ENCODE assay signal across 26 cellular contexts in genomic region chr16:67388191-67388590, GRCh38. TPM values are rescaled to one million over a fixed set of nuclear protein-coding genes. Genes with fewer than 3 reads are reported as not detected.
DNase-seq lines count a peak whose midpoint lies in the region; ATAC-seq and TF ChIP-seq lines count a peak whose summit lies in the region.
"Had no signal": no experiment of that assay in that cellular context is flagged by ENCODE, and none has a peak within 500 bp of the region (broad histone marks: within the 10 kb centered on the region; RNA-seq: fewer than 3 reads in every experiment).

No MANE protein-coding gene starts in this region.

- H3K4me2 ChIP-seq in neuronal stem cell (ENCODE audit: insufficient read depth, low read length, poor library complexity, severe bottlenecking): no peak overlapping the region
- H3K4me2 ChIP-seq: A549 had no signal

- H3K9me3 Mint-ChIP-seq in stimulated activated naive B cell treated with anti-CD40 and anti-IgM and Interleukin-4, amounts not matched to agents 10 μg/mL and 1 μg/mL and 100 μg/mL, for 72 hours: no peaks in the 10 kb centered on the region
- H3K9me3 Mint-ChIP-seq: CD8-positive, alpha-beta T cell; GM23338; HFFc6 had no signal

- TF ChIP-seq CTCF in right atrium auricular region (IDR thresholded peaks at IDR 0.05) (no peak), dorsolateral prefrontal cortex (IDR thresholded peaks at IDR 0.05 in 54 of 56, conservative IDR thresholded peaks at IDR 0.05 in 2 of 56; ENCODE audit: low read depth in 1 of 56, partially characterized antibody in 56 of 56) (no peak), upper lobe of right lung (IDR thresholded peaks at IDR 0.05) (no peak)

- peak overlapping the region; percentile 79 for H3K9ac ChIP-seq in neuronal stem cell (ENCODE audit: low read depth, low read length, poor library complexity)
- H3K9ac ChIP-seq: BLaER1 treated with 17β-estradiol and CSF1 and Interleukin-3, amounts not matched to agents 10 nM and 100 nM had no signal

- H3K27ac Mint-ChIP-seq in stimulated activated naive B cell treated with anti-CD40 and anti-IgM and Interleukin-4, amounts not matched to agents 10 μg/mL and 1 μg/mL and 100 μg/mL, for 72 hours: no peak overlapping the region
- H3K27ac Mint-ChIP-seq: CD8-positive, alpha-beta T cell; GM23338; HFFc6 had no signal

- H4K8ac ChIP-seq in neuronal stem cell (ENCODE audit: low read depth, low read length): no peak overlapping the region

- H3K27me3 ChIP-seq in right atrium auricular region: no peaks in the 10 kb centered on the region
- no peaks in the 10 kb centered on the region for H3K27me3 ChIP-seq in right cardiac atrium (ENCODE audit: control insufficient read depth, insufficient read depth)
- peaks cover 0 to 3% (median 0%) of the 10 kb centered on the region in 45 donors for H3K27me3 ChIP-seq in dorsolateral prefrontal cortex
- peaks cover 2 to 33% (median 15%) of the 10 kb centered on the region in 3 experiments for H3K27me3 ChIP-seq in neuronal stem cell (ENCODE audit: control insufficient read depth in 3 of 3, insufficient read depth in 3 of 3, low read depth in 1 of 3, low read length in 3 of 3)
- no peaks in the 10 kb centered on the region for H3K27me3 ChIP-seq in upper lobe of right lung
- H3K27me3 ChIP-seq: MG63 had no signal

- H3K36me3 ChIP-seq in right atrium auricular region (no peaks in the 10 kb centered on the region), neuronal stem cell (replicated peaks in 1 of 2; ENCODE audit: control insufficient read depth in 2 of 2, insufficient read depth in 2 of 2, low read length in 2 of 2) (no peaks in the 10 kb centered on the region), upper lobe of right lung (no peaks in the 10 kb centered on the region)
- H3K36me3 ChIP-seq: BLaER1 treated with 17β-estradiol and CSF1 and Interleukin-3, amounts not matched to agents 10 nM and 100 nM; HAP-1; MG63 had no signal

- H3K27ac ChIP-seq in right atrium auricular region (no peak overlapping the region), right cardiac atrium (ENCODE audit: low read length) (no peak overlapping the region), dorsolateral prefrontal cortex (peak overlapping the region in 52 of 59 donors; percentile 2 to 99 (median 94)), neuronal stem cell (replicated peaks; ENCODE audit: low read length) (no peak overlapping the region), upper lobe of right lung (no peak overlapping the region)
- H3K27ac ChIP-seq: A549; BLaER1 treated with 17β-estradiol and CSF1 and Interleukin-3, amounts not matched to agents 10 nM and 100 nM; RWPE1 had no signal

- peak overlapping the region; percentile 28 for H2BK12ac ChIP-seq in neuronal stem cell (ENCODE audit: low read length)

- ATAC-seq in right cardiac atrium: no peak
- ATAC-seq in upper lobe of right lung: no peak
- no peak for ATAC-seq in stimulated activated naive B cell treated with anti-CD40 and anti-IgM and Interleukin-4, amounts not matched to agents 10 μg/mL and 1 μg/mL and 100 μg/mL, for 72 hours (replicated peaks)
- ATAC-seq: A549; CD8-positive, alpha-beta T cell; Panc1 had no signal

- H2AK5ac ChIP-seq in neuronal stem cell (ENCODE audit: low read depth, low read length): peak overlapping the region; percentile 29

- H3K18ac ChIP-seq in neuronal stem cell (ENCODE audit: low read length): peak overlapping the region; percentile 48

- H3K27me3 Mint-ChIP-seq in stimulated activated naive B cell treated with anti-CD40 and anti-IgM and Interleukin-4, amounts not matched to agents 10 μg/mL and 1 μg/mL and 100 μg/mL, for 72 hours: peaks cover 24 to 37% of the 10 kb centered on the region in 2 donors

- no peak overlapping the region for H2BK120ac ChIP-seq in neuronal stem cell (ENCODE audit: low read depth, low read length)

- H3K14ac ChIP-seq in neuronal stem cell (ENCODE audit: low read length): peak overlapping the region; percentile 26

- H3K9me3 ChIP-seq in right atrium auricular region (no peaks in the 10 kb centered on the region), right cardiac atrium (ENCODE audit: control insufficient read depth, low read length) (no peaks in the 10 kb centered on the region), neuronal stem cell (replicated peaks in 1 of 2; ENCODE audit: control insufficient read depth in 2 of 2, insufficient read depth in 1 of 2, low read depth in 1 of 2, low read length in 2 of 2) (peaks cover 0 to 2% of the 10 kb centered on the region in 2 donors), upper lobe of right lung (no peaks in the 10 kb centered on the region)
- H3K9me3 ChIP-seq: A549; BLaER1 treated with 17β-estradiol and CSF1 and Interleukin-3, amounts not matched to agents 10 nM and 100 nM; Caco-2; HAP-1; MG63 had no signal

- peaks cover 0 to 41% of the 10 kb centered on the region in 2 donors for H3K4me1 ChIP-seq in right atrium auricular region
- peaks cover 13% of the 10 kb centered on the region for H3K4me1 ChIP-seq in right cardiac atrium (ENCODE audit: control insufficient read depth, insufficient read depth, low read length)
- H3K4me1 ChIP-seq in neuronal stem cell (ENCODE audit: control insufficient read depth in 2 of 2, insufficient read depth in 1 of 2, low read depth in 1 of 2, low read length in 2 of 2): peaks cover 19 to 28% of the 10 kb centered on the region in 2 donors
- H3K4me1 ChIP-seq in upper lobe of right lung: peaks cover 16% of the 10 kb centered on the region
- H3K4me1 ChIP-seq: A549, Caco-2 had no signal

- H3K4me1 Mint-ChIP-seq in stimulated activated naive B cell treated with anti-CD40 and anti-IgM and Interleukin-4, amounts not matched to agents 10 μg/mL and 1 μg/mL and 100 μg/mL, for 72 hours: peaks cover 18 to 29% of the 10 kb centered on the region in 2 donors

- H2BK15ac ChIP-seq in neuronal stem cell (ENCODE audit: low read length): no peak overlapping the region

- DNase-seq in right atrium auricular region (ENCODE audit: low spot score) (peak; percentile 42), right cardiac atrium (no peak), dorsolateral prefrontal cortex (peak in 2 of 10 donors; percentile 31 to 36), neuronal stem cell (ENCODE audit: low spot score) (no peak), upper lobe of right lung (peak; percentile 45), CD1c-positive myeloid dendritic cell (ENCODE audit: extremely low spot score) (no peak)
- no peak for DNase-seq in stimulated activated naive B cell treated with anti-CD40 and anti-IgM and Interleukin-4, amounts not matched to agents 10 μg/mL and 1 μg/mL and 100 μg/mL, for 72 hours
- DNase-seq: AML-193; Caco-2; CD8-positive, alpha-beta T cell; HFFc6; IMR-90; KG1; MG63; NCI-H1105 treated with DMSO at 0.1 percent for 48 hours; NCI-H2029; NCI-H2227 treated with DMSO at 0.1 percent for 48 hours; NCI-H526 treated with DMSO at 0.1 percent for 48 hours; SHP77 treated with DMSO at 0.1 percent for 48 hours had no signal

- H3K4ac ChIP-seq in neuronal stem cell (ENCODE audit: low read length): no peak overlapping the region

- peaks cover 7% of the 10 kb centered on the region for H3K79me1 ChIP-seq in neuronal stem cell (ENCODE audit: low read depth, low read length)

- H2AFZ ChIP-seq in neuronal stem cell (ENCODE audit: low read length): no peak overlapping the region
- H2AFZ ChIP-seq: GM23338 had no signal

- peak overlapping the region; percentile 20 for H4K91ac ChIP-seq in neuronal stem cell (ENCODE audit: low read depth, low read length, poor library complexity)

- H3K23ac ChIP-seq in neuronal stem cell (ENCODE audit: low read depth, low read length, poor library complexity): no peak overlapping the region

- no peak overlapping the region for H3K4me3 Mint-ChIP-seq in stimulated activated naive B cell treated with anti-CD40 and anti-IgM and Interleukin-4, amounts not matched to agents 10 μg/mL and 1 μg/mL and 100 μg/mL, for 72 hours
- H3K4me3 Mint-ChIP-seq: CD8-positive, alpha-beta T cell; GM23338; HFFc6 had no signal

- intact Hi-C loops in right cardiac atrium (cut with DNase I) (no loop called here), dorsolateral prefrontal cortex (cut with DNase I) (no loop called here), upper lobe of right lung (cut with DNase I) (no loop called here)

- H3K36me3 Mint-ChIP-seq in stimulated activated naive B cell treated with anti-CD40 and anti-IgM and Interleukin-4, amounts not matched to agents 10 μg/mL and 1 μg/mL and 100 μg/mL, for 72 hours: no peaks in the 10 kb centered on the region
- H3K36me3 Mint-ChIP-seq: CD8-positive, alpha-beta T cell had no signal

- H2BK5ac ChIP-seq in neuronal stem cell (ENCODE audit: low read length): no peak overlapping the region

- no peak overlapping the region for H3K4me3 ChIP-seq in right atrium auricular region
- no peak overlapping the region for H3K4me3 ChIP-seq in right cardiac atrium (ENCODE audit: low read length)
- H3K4me3 ChIP-seq in dorsolateral prefrontal cortex: no peak overlapping the region
- H3K4me3 ChIP-seq in neuronal stem cell (ENCODE audit: low read length in 2 of 2): no peak overlapping the region
- no peak overlapping the region for H3K4me3 ChIP-seq in upper lobe of right lung
- H3K4me3 ChIP-seq: A549; BLaER1 treated with 17β-estradiol and CSF1 and Interleukin-3, amounts not matched to agents 10 nM and 100 nM; GM23338; HAP-1; MG63 had no signal

- 89% methylated on average over 8 of the region's 8 CpGs for WGBS in right cardiac atrium
- no CpG with 5 or more reads among the region's 8 CpGs for WGBS in neuronal stem cell (ENCODE audit: extremely low coverage in 2 of 2, insufficient read length in 2 of 2, insufficient replicate concordance in 1 of 2), 2 donors

RNA-seq across cellular contexts. Expression of gene TPPP3, which starts 5.1 kb away (rescaled TPM):
- total RNA-seq in right atrium auricular region: 10 to 100 TPM; 24.1 to 56.4 TPM
- 100 to 1,000 TPM in 1 of 4 donors, 10 to 100 TPM in 3; 21.9 to 183 (median 33.4) TPM for total RNA-seq in right cardiac atrium
- 64.6 TPM for polyA plus RNA-seq in right cardiac atrium
- total RNA-seq in dorsolateral prefrontal cortex: 100 to 1,000 TPM in 32 of 120 experiments, 10 to 100 TPM in 88; 25.3 to 256 (median 73.1) TPM
- 20.8 TPM for polyA plus RNA-seq in neuronal stem cell (2013, experiment 1 of 2)
- 19.8 TPM for polyA plus RNA-seq in neuronal stem cell (2013, experiment 2 of 2)
- total RNA-seq in upper lobe of right lung: 29.7 TPM
- total RNA-seq: CD8-positive, alpha-beta T cell; OCI-LY7 had no signal

RNA-seq across cellular contexts. Expression of gene ZDHHC1, which starts 28.1 kb away (rescaled TPM):
- total RNA-seq in right atrium auricular region (10 to 100 TPM in 1 of 2 donors, 1 to 10 TPM in 1; 8.9 to 11.8 TPM), right cardiac atrium (10 to 100 TPM in 1 of 4 donors, 1 to 10 TPM in 3; 6.4 to 10.4 (median 6.4) TPM), dorsolateral prefrontal cortex (10 to 100 TPM in 81 of 120 experiments, 1 to 10 TPM in 39; 5.3 to 22.6 (median 11.7) TPM), upper lobe of right lung (11.1 TPM)
- polyA plus RNA-seq in right cardiac atrium: 5.2 TPM
- 4.1 TPM for polyA plus RNA-seq in neuronal stem cell (2013, experiment 1 of 2)
- polyA plus RNA-seq in neuronal stem cell (2013, experiment 2 of 2): 4.7 TPM
- total RNA-seq: CD8-positive, alpha-beta T cell; OCI-LY7 had no signal

RNA-seq across cellular contexts. Expression of gene HSD11B2, which starts 42.7 kb away (rescaled TPM):
- total RNA-seq in right atrium auricular region (not detected), right cardiac atrium (1 to 10 TPM in 1 of 4 donors, under 1 TPM in 3; 0.42 to 1.6 (median 0.64) TPM), dorsolateral prefrontal cortex (10 to 100 TPM in 24 of 120 experiments, 1 to 10 TPM in 89, under 1 TPM in 7; 0.58 to 24.5 (median 6.2) TPM), upper lobe of right lung (2.2 TPM)
- 0.38 TPM for polyA plus RNA-seq in right cardiac atrium
- 1.1 TPM for polyA plus RNA-seq in neuronal stem cell (2013, experiment 1 of 2)
- polyA plus RNA-seq in neuronal stem cell (2013, experiment 2 of 2): 0.78 TPM
- total RNA-seq: CD8-positive, alpha-beta T cell; HFFc6; IMR-90; OCI-LY7 had no signal

Comparison
In these comparisons a context has a peak if more than half of its experiments do, and no peak if none do; other contexts are left out.
1. DNase-seq: peak in right atrium auricular region (single experiment) and upper lobe of right lung (single experiment); none in right cardiac atrium (0 of 3), neuronal stem cell (single experiment), stimulated activated naive B cell treated with anti-CD40 and anti-IgM and Interleukin-4, amounts not matched to agents 10 μg/mL and 1 μg/mL and 100 μg/mL, for 72 hours (single experiment) and CD1c-positive myeloid dendritic cell (single experiment).
2. H3K27ac ChIP-seq: peak in dorsolateral prefrontal cortex (52 of 59); none in right atrium auricular region (0 of 2), right cardiac atrium (single experiment), neuronal stem cell (single experiment) and upper lobe of right lung (single experiment).